8 cellular contexts compared by ENCODE assay signal in genomic region chr2:165239230-165239629, GRCh38. TPM values are rescaled to one million over a fixed set of nuclear protein-coding genes. Genes with fewer than 3 reads are reported as not detected.
DNase-seq lines count a peak whose midpoint lies in the region; ATAC-seq and TF ChIP-seq lines count a peak whose summit lies in the region.

TSS of gene SCN2A (plus strand) at chr2:165239414. CDS start at chr2:165295824, 56,410 bp downstream.

- no peak within 1 kb of the TSS for H4K8ac ChIP-seq in mesenchymal stem cell (ENCODE audit: low read length)

- no peak within 1 kb of the TSS for H3K4ac ChIP-seq in mesenchymal stem cell (ENCODE audit: low read depth in 1 of 2, low read length in 2 of 2)

- intact Hi-C loops in natural killer cell (cut with micrococcal nuclease), result no loop called here

- POLR2A ChIA-PET in CD8-positive, alpha-beta memory T cell (lab: Charles Lee), result no interaction called here

- no peak within 1 kb of the TSS for H3K23ac ChIP-seq in mesenchymal stem cell (ENCODE audit: low read length in 2 of 2)

- no peaks in the 10 kb centered on the region for H3K36me3 Mint-ChIP-seq in natural killer cell
- H3K36me3 Mint-ChIP-seq in natural killer cell treated with Interleukin-12 subunit alpha and Interleukin-12 subunit beta and Interleukin-15 and Interleukin-18, amount 100 ng/mL, for 72 hours, result no peaks in the 10 kb centered on the region
- H3K36me3 Mint-ChIP-seq in CD8-positive, alpha-beta memory T cell, result no peaks in the 10 kb centered on the region

- H2BK15ac ChIP-seq in mesenchymal stem cell (ENCODE audit: low read depth, poor library complexity, severe bottlenecking), result no peak within 1 kb of the TSS

- peak within 1 kb of the TSS in 1 of 2 experiments; percentile 14 for H3K4me3 ChIP-seq in mesenchymal stem cell (ENCODE audit: insufficient read depth in 1 of 2, low read depth in 1 of 2, low read length in 2 of 2)
- H3K4me3 ChIP-seq in CD8-positive, alpha-beta memory T cell (ENCODE audit: low read length), result no peak within 1 kb of the TSS

- H3K18ac ChIP-seq in mesenchymal stem cell (ENCODE audit: low read depth in 1 of 2, low read length in 2 of 2), result no peak within 1 kb of the TSS

- no peak within 1 kb of the TSS for H3K27ac Mint-ChIP-seq in natural killer cell
- no peak within 1 kb of the TSS for H3K27ac Mint-ChIP-seq in natural killer cell treated with Interleukin-12 subunit alpha and Interleukin-12 subunit beta and Interleukin-15 and Interleukin-18, amount 100 ng/mL, for 72 hours
- H3K27ac Mint-ChIP-seq in CD8-positive, alpha-beta memory T cell, result no peak within 1 kb of the TSS

- H3K4me3 Mint-ChIP-seq in natural killer cell, result no peak within 1 kb of the TSS
- H3K4me3 Mint-ChIP-seq in natural killer cell treated with Interleukin-12 subunit alpha and Interleukin-12 subunit beta and Interleukin-15 and Interleukin-18, amount 100 ng/mL, for 72 hours, result no peak within 1 kb of the TSS
- no peak within 1 kb of the TSS for H3K4me3 Mint-ChIP-seq in CD8-positive, alpha-beta memory T cell

- peak within 1 kb of the TSS; percentile 25 for H3K9ac ChIP-seq in mesenchymal stem cell (ENCODE audit: low read length)

- H3K36me3 ChIP-seq in mesenchymal stem cell (ENCODE audit: control insufficient read depth in 1 of 2, insufficient read depth in 2 of 2, low read depth in 1 of 2, low read length in 2 of 2), result no peaks in the 10 kb centered on the region
- H3K36me3 ChIP-seq in CD8-positive, alpha-beta memory T cell (ENCODE audit: insufficient read depth, low read length), result no peaks in the 10 kb centered on the region

- CTCF ChIA-PET in CD8-positive, alpha-beta memory T cell (lab: Charles Lee), result no interaction called here

- peaks cover 0 to 2% of the 10 kb centered on the region in 2 donors for H3K9me3 Mint-ChIP-seq in natural killer cell
- H3K9me3 Mint-ChIP-seq in natural killer cell treated with Interleukin-12 subunit alpha and Interleukin-12 subunit beta and Interleukin-15 and Interleukin-18, amount 100 ng/mL, for 72 hours, result no peaks in the 10 kb centered on the region
- peaks cover 0 to 8% (median 0%) of the 10 kb centered on the region in 5 donors for H3K9me3 Mint-ChIP-seq in CD8-positive, alpha-beta memory T cell

- H3K9me3 ChIP-seq in mesenchymal stem cell (ENCODE audit: control insufficient read depth, low read length), result no peaks in the 10 kb centered on the region
- no peaks in the 10 kb centered on the region for H3K9me3 ChIP-seq in CD8-positive, alpha-beta memory T cell (ENCODE audit: low read length)

- no peak within 1 kb of the TSS for H3K14ac ChIP-seq in mesenchymal stem cell (ENCODE audit: low read length in 2 of 2)

- H3K4me1 ChIP-seq in mesenchymal stem cell (ENCODE audit: control insufficient read depth, insufficient read depth, low read depth, low read length), result no peaks in the 10 kb centered on the region
- no peaks in the 10 kb centered on the region for H3K4me1 ChIP-seq in CD8-positive, alpha-beta memory T cell (ENCODE audit: insufficient read depth, low read length)

- no peaks in the 10 kb centered on the region for H3K27me3 ChIP-seq in mesenchymal stem cell (ENCODE audit: control insufficient read depth in 1 of 2, insufficient read depth in 1 of 2, low read length in 2 of 2)
- no peaks in the 10 kb centered on the region for H3K27me3 ChIP-seq in CD8-positive, alpha-beta memory T cell (ENCODE audit: insufficient read depth, low read length, poor library complexity, severe bottlenecking)

- TF ChIP-seq CTCF in natural killer cell (IDR thresholded peaks at IDR 0.05), result peak; percentile 21

- H2BK5ac ChIP-seq in mesenchymal stem cell (ENCODE audit: low read depth, low read length, poor library complexity, severe bottlenecking), result no peak within 1 kb of the TSS

- H3K4me2 ChIP-seq in mesenchymal stem cell (ENCODE audit: low read length, poor library complexity, severe bottlenecking), result no peak within 1 kb of the TSS

- H2BK12ac ChIP-seq in mesenchymal stem cell (ENCODE audit: low read length in 2 of 2), result no peak within 1 kb of the TSS

- whole genome bisulfite sequencing in mesenchymal stem cell, result 40% methylated on average over 2 of the region's 3 CpGs

- H3K79me1 ChIP-seq in mesenchymal stem cell (replicated peaks; ENCODE audit: low read length, poor library complexity, severe bottlenecking), result no peaks in the 10 kb centered on the region

- no peak within 1 kb of the TSS for H2AK5ac ChIP-seq in mesenchymal stem cell (ENCODE audit: low read length, severe bottlenecking)

- H3K27me3 Mint-ChIP-seq in natural killer cell (ENCODE audit: low read depth in 2 of 2), result no peaks in the 10 kb centered on the region
- peaks cover 0 to 4% of the 10 kb centered on the region in 2 donors for H3K27me3 Mint-ChIP-seq in natural killer cell treated with Interleukin-12 subunit alpha and Interleukin-12 subunit beta and Interleukin-15 and Interleukin-18, amount 100 ng/mL, for 72 hours
- H3K27me3 Mint-ChIP-seq in CD8-positive, alpha-beta memory T cell, result no peaks in the 10 kb centered on the region

- H3K27ac ChIP-seq in mesenchymal stem cell (ENCODE audit: low read length, poor library complexity, severe bottlenecking), result no peak within 1 kb of the TSS
- H3K27ac ChIP-seq in CD8-positive, alpha-beta memory T cell (ENCODE audit: low read depth, low read length), result no peak within 1 kb of the TSS

- ATAC-seq in natural killer cell (peak in 1 of 3 donors; percentile 28), HG03159 (IDR thresholded peaks at IDR 0.05; ENCODE audit: unreplicated experiment) (peak; percentile 81), HG02970 (IDR thresholded peaks at IDR 0.05; ENCODE audit: low FRiP score, unreplicated experiment) (no peak)
- no peak for ATAC-seq in natural killer cell treated with Interleukin-12 subunit alpha and Interleukin-12 subunit beta and Interleukin-15 and Interleukin-18, amount 100 ng/mL, for 72 hours

- DNase-seq in natural killer cell (no peak), NCI-H526 (lab: John Stamatoyannopoulos, UW) (peak; percentile 20 to 76), dedifferentiated amniotic fluid mesenchymal stem cell (ENCODE audit: extremely low spot score) (peak; percentile 61), mesenchymal stem cell (peak; percentile 64)
- DNase-seq in natural killer cell treated with Interleukin-12 subunit alpha and Interleukin-12 subunit beta and Interleukin-15 and Interleukin-18, amount 100 ng/mL, for 72 hours (ENCODE audit: low spot score), result no peak
- no peak for DNase-seq in CD8-positive, alpha-beta memory T cell

- H4K91ac ChIP-seq in mesenchymal stem cell (ENCODE audit: low read length), result no peak within 1 kb of the TSS

- H2AFZ ChIP-seq in mesenchymal stem cell (ENCODE audit: low read depth, low read length), result no peak within 1 kb of the TSS

- no peaks in the 10 kb centered on the region for H3K4me1 Mint-ChIP-seq in natural killer cell
- no peaks in the 10 kb centered on the region for H3K4me1 Mint-ChIP-seq in natural killer cell treated with Interleukin-12 subunit alpha and Interleukin-12 subunit beta and Interleukin-15 and Interleukin-18, amount 100 ng/mL, for 72 hours (ENCODE audit: low read depth in 2 of 2)
- no peaks in the 10 kb centered on the region for H3K4me1 Mint-ChIP-seq in CD8-positive, alpha-beta memory T cell

- H2BK120ac ChIP-seq in mesenchymal stem cell (ENCODE audit: low read depth, low read length), result no peak within 1 kb of the TSS

RNA-seq across cellular contexts. Expression of gene SCN2A, which starts in this region (rescaled TPM):
- under 1 TPM in 1 of 3 donors, not detected in 2; 0.10 TPM for total RNA-seq in natural killer cell
- total RNA-seq in natural killer cell treated with Interleukin-12 subunit alpha and Interleukin-12 subunit beta and Interleukin-15 and Interleukin-18, amount 100 ng/mL, for 72 hours, result not detected
- polyA plus RNA-seq in mesenchymal stem cell (2013, experiment 1 of 2), result 1.6 TPM
- polyA plus RNA-seq in mesenchymal stem cell (2013, experiment 2 of 2), result 1.7 TPM
- not detected for total RNA-seq in CD8-positive, alpha-beta memory T cell
- not detected for polyA plus RNA-seq in CD8-positive, alpha-beta memory T cell

Comparison
In these comparisons a context has a peak if more than half of its experiments do, and no peak if none do; other contexts are left out.
1. DNase-seq: peak in NCI-H526 (2 of 2), dedifferentiated amniotic fluid mesenchymal stem cell (single experiment) and mesenchymal stem cell (single experiment); none in natural killer cell (single experiment), natural killer cell treated with Interleukin-12 subunit alpha and Interleukin-12 subunit beta and Interleukin-15 and Interleukin-18, amount 100 ng/mL, for 72 hours (single experiment) and CD8-positive, alpha-beta memory T cell (0 of 5).